Comparison of ENCODE assay signal across 8 cellular contexts in the genomic region with DNA sequence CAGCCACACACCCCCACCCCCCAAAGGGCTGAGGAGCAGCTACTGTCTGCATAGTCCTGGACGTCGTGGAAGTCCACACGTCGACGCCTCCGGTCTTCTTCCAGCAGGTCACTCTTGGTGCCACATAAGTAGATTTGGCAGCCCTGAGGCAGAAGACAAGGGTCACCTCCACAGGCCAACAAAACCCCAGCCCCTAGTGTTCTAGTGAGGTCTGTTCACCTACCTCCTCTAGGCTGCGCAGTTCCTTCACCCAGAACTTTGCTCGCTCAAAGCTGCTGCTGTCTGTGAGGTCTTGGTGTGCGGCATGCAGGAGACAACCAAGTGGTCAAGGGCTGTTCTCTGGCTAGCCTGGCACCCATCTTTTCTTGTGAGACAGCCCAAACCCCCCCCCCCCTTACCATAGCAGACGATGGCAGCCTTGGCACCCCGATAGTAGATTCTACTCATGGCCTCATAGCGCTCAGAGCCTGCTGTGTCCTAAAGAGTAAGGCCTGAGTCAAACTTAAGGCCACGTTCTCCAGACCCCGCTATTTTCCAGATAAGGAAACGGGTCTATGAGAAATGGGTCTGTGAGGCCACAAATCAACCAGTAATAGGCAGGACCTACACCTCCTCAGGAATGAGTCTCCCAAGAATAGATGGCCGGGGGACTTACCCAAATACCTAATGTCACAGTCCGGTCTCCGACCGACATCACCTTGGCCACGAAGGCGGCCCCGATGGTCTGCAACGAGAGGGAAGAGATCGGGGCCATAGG. TPM values are rescaled to one million over a fixed set of nuclear protein-coding genes. Genes with fewer than 3 reads are reported as not detected.
DNase-seq lines count a peak whose midpoint lies in the region; ATAC-seq and TF ChIP-seq lines count a peak whose summit lies in the region.

No MANE protein-coding gene starts in this region.

- H3K79me2 ChIP-seq in fibroblast of lung (ENCODE audit: control insufficient read depth, insufficient read depth, low read length) = peaks cover 37% of the 10 kb centered on the region

- ATAC-seq in activated CD4-positive, alpha-beta T cell treated with anti-CD3 and anti-CD28 coated beads for 36 hours = no peak
- ATAC-seq in T-helper 17 cell (no peak), GM18511 (IDR thresholded peaks at IDR 0.05; ENCODE audit: unreplicated experiment) (no peak)

- H3K4me2 ChIP-seq in fibroblast of lung (ENCODE audit: extremely low read depth, insufficient read depth, low read length) = peak overlapping the region; percentile 85

- no peaks in the 10 kb centered on the region for H3K27me3 Mint-ChIP-seq in activated CD4-positive, alpha-beta T cell treated with anti-CD3 and anti-CD28 coated beads for 36 hours
- H3K27me3 Mint-ChIP-seq in T-helper 17 cell = no peaks in the 10 kb centered on the region

- H3K4me3 Mint-ChIP-seq in activated CD4-positive, alpha-beta T cell treated with anti-CD3 and anti-CD28 coated beads for 36 hours = peak overlapping the region; percentile 93
- peak overlapping the region; percentile 93 for H3K4me3 Mint-ChIP-seq in T-helper 17 cell

- intact Hi-C loops in activated CD4-positive, alpha-beta T cell treated with anti-CD3 and anti-CD28 coated beads for 36 hours (cut with DNase I, micrococcal nuclease) = loop anchor here (1.0 to 10.0 kb wide), 11 partner anchors 10 to 902 kb away; a partner anchor contains a TSS

- peaks cover 15% of the 10 kb centered on the region for H3K4me1 ChIP-seq in fibroblast of lung (ENCODE audit: control insufficient read depth, extremely low read depth, insufficient read depth, low read length)

- peaks cover 59% of the 10 kb centered on the region for H3K4me1 Mint-ChIP-seq in activated CD4-positive, alpha-beta T cell treated with anti-CD3 and anti-CD28 coated beads for 36 hours
- peaks cover 47% of the 10 kb centered on the region for H3K4me1 Mint-ChIP-seq in T-helper 17 cell

- H3K4me3 ChIP-seq in fibroblast of lung (replicated peaks in 1 of 4; ENCODE audit: control extremely low read depth in 1 of 4, insufficient read depth in 1 of 4, low read depth in 3 of 4, low read length in 4 of 4) = peak overlapping the region; percentile 56 to 95 (median 83)

- peaks cover 22% of the 10 kb centered on the region for H3K36me3 ChIP-seq in fibroblast of lung (ENCODE audit: control insufficient read depth, insufficient read depth, low read length)

- no peak overlapping the region for H2AFZ ChIP-seq in fibroblast of lung (ENCODE audit: low read length)

- no peaks in the 10 kb centered on the region for H3K27me3 ChIP-seq in fibroblast of lung (ENCODE audit: control insufficient read depth, insufficient read depth, low read length)

- TF ChIP-seq CTCF in fibroblast of lung (conservative IDR thresholded peaks at IDR 0.05 in 1 of 2, IDR thresholded peaks at IDR 0.05 in 1 of 2; ENCODE audit: low read depth in 1 of 2, low read length in 2 of 2) = no peak

- peak overlapping the region; percentile 89 for H3K9ac ChIP-seq in fibroblast of lung (ENCODE audit: insufficient read depth, low read length)

- CTCF ChIA-PET in activated CD4-positive, alpha-beta T cell treated with anti-CD3 and anti-CD28 coated beads for 36 hours (lab: Charles Lee) = interaction anchor here (1.0 to 1.5 kb wide), 3 partner anchors 9 to 26 kb away, joined by 4 to 6 read pairs (median 5); no protein-coding TSS in a partner anchor

- peak overlapping the region; percentile 79 for H3K27ac Mint-ChIP-seq in activated CD4-positive, alpha-beta T cell treated with anti-CD3 and anti-CD28 coated beads for 36 hours
- H3K27ac Mint-ChIP-seq in T-helper 17 cell = peak overlapping the region; percentile 89

- peak; percentile 28 for DNase-seq in activated CD4-positive, alpha-beta T cell treated with anti-CD3 and anti-CD28 coated beads for 36 hours
- no peak for DNase-seq in activated CD4-positive, alpha-beta T cell treated with anti-CD3 and anti-CD28 coated beads for 4 hours
- DNase-seq in T-helper 17 cell (no peak), fibroblast of lung (ENCODE audit: low read depth in 2 of 2) (peak; percentile 5 to 21), renal cortical epithelial cell (ENCODE audit: low read depth) (peak; percentile 32), germinal center (ENCODE audit: low spot score) (no peak)
- no peak for DNase-seq in activated CD8-positive, alpha-beta memory T cell treated with anti-CD3 and anti-CD28 coated beads, Interleukin-2, amount 50 U/mL, for 4 hours

- no peaks in the 10 kb centered on the region for H4K20me1 ChIP-seq in fibroblast of lung (ENCODE audit: control insufficient read depth, extremely low read depth, insufficient read depth, low read length)

- H3K36me3 Mint-ChIP-seq in activated CD4-positive, alpha-beta T cell treated with anti-CD3 and anti-CD28 coated beads for 36 hours (ENCODE audit: low read depth) = peaks cover 39% of the 10 kb centered on the region
- no peaks in the 10 kb centered on the region for H3K36me3 Mint-ChIP-seq in T-helper 17 cell (ENCODE audit: low read depth)

- POLR2A ChIA-PET in activated CD4-positive, alpha-beta T cell treated with anti-CD3 and anti-CD28 coated beads for 36 hours (lab: Charles Lee) = no interaction called here

- H3K27ac ChIP-seq in fibroblast of lung (ENCODE audit: insufficient read depth, low read length) = peak overlapping the region; percentile 87

- H3K9me3 ChIP-seq in T-helper 17 cell (ENCODE audit: control insufficient read depth, low read length, poor library complexity, severe bottlenecking) (no peaks in the 10 kb centered on the region), fibroblast of lung (ENCODE audit: control insufficient read depth, insufficient read depth, low read depth, low read length) (no peaks in the 10 kb centered on the region)

- no peaks in the 10 kb centered on the region for H3K9me3 Mint-ChIP-seq in activated CD4-positive, alpha-beta T cell treated with anti-CD3 and anti-CD28 coated beads for 36 hours (ENCODE audit: low read depth)

RNA-seq across cellular contexts. Expression of a gene that starts 1.0 kb away (rescaled TPM):
- total RNA-seq in activated CD4-positive, alpha-beta T cell treated with anti-CD3 and anti-CD28 coated beads for 36 hours = 10 to 100 TPM; 10.9 to 21.0 TPM
- total RNA-seq in T-helper 17 cell = 10 to 100 TPM in 1 of 2 donors, 1 to 10 TPM in 1; 8.8 to 17.6 TPM
- 22.1 and 25.9 TPM in 2 replicates for total RNA-seq in fibroblast of lung
- polyA plus RNA-seq in fibroblast of lung = 27.9 and 34.2 TPM in 2 replicates
- 30.7 and 30.9 TPM in 2 replicates for polyA plus RNA-seq in fibroblast of lung (2012)
- polyA minus RNA-seq in fibroblast of lung (ENCODE audit: low replicate concordance) = 4.0 and 13.4 TPM in 2 replicates
- total RNA-seq in renal cortical epithelial cell = 13.5 and 23.0 TPM in 2 replicates

RNA-seq across cellular contexts. Expression of a gene that starts 1.1 kb away (rescaled TPM):
- total RNA-seq in activated CD4-positive, alpha-beta T cell treated with anti-CD3 and anti-CD28 coated beads for 36 hours = 100 to 1,000 TPM; 266 to 362 TPM
- total RNA-seq in T-helper 17 cell = 10 to 100 TPM; 44.9 to 55.8 TPM
- total RNA-seq in fibroblast of lung = 56.8 and 64.2 TPM in 2 replicates
- polyA plus RNA-seq in fibroblast of lung = 145 and 226 TPM in 2 replicates
- 134 and 217 TPM in 2 replicates for polyA plus RNA-seq in fibroblast of lung (2012)
- 137 and 147 TPM in 2 replicates for polyA minus RNA-seq in fibroblast of lung (ENCODE audit: low replicate concordance)
- total RNA-seq in renal cortical epithelial cell = 52.0 and 115 TPM in 2 replicates

RNA-seq across cellular contexts. Expression of a gene that starts 9.2 kb away (rescaled TPM):
- 10 to 100 TPM; 21.3 to 27.2 TPM for total RNA-seq in activated CD4-positive, alpha-beta T cell treated with anti-CD3 and anti-CD28 coated beads for 36 hours
- 10 to 100 TPM in 1 of 2 donors, 1 to 10 TPM in 1; 8.7 to 11.8 TPM for total RNA-seq in T-helper 17 cell
- 1.0 and 6.6 TPM in 2 replicates for total RNA-seq in fibroblast of lung
- 1.8 and 3.4 TPM in 2 replicates for polyA plus RNA-seq in fibroblast of lung
- polyA plus RNA-seq in fibroblast of lung (2012) = 3.6 and 9.8 TPM in 2 replicates
- polyA minus RNA-seq in fibroblast of lung (ENCODE audit: low replicate concordance) = 1.2 and 1.5 TPM in 2 replicates
- 1.4 and 3.6 TPM in 2 replicates for total RNA-seq in renal cortical epithelial cell

RNA-seq across cellular contexts. Expression of a gene that starts 48.9 kb away (rescaled TPM):
- total RNA-seq in activated CD4-positive, alpha-beta T cell treated with anti-CD3 and anti-CD28 coated beads for 36 hours = 10 to 100 TPM; 74.5 to 92.1 TPM
- total RNA-seq in T-helper 17 cell = 10 to 100 TPM; 75.5 to 89.8 TPM
- 294 and 396 TPM in 2 replicates for total RNA-seq in fibroblast of lung
- polyA plus RNA-seq in fibroblast of lung = 145 and 221 TPM in 2 replicates
- polyA plus RNA-seq in fibroblast of lung (2012) = 183 and 234 TPM in 2 replicates
- polyA minus RNA-seq in fibroblast of lung (ENCODE audit: low replicate concordance) = 331 and 337 TPM in 2 replicates
- total RNA-seq in renal cortical epithelial cell = 242 and 337 TPM in 2 replicates

RNA-seq across cellular contexts. Expression of a gene that starts 55.2 kb away (rescaled TPM):
- total RNA-seq in activated CD4-positive, alpha-beta T cell treated with anti-CD3 and anti-CD28 coated beads for 36 hours = 10 to 100 TPM; 43.8 to 62.0 TPM
- total RNA-seq in T-helper 17 cell (100 to 1,000 TPM in 1 of 2 donors, 10 to 100 TPM in 1; 76.7 to 110 TPM), fibroblast of lung (2.6 and 4.1 TPM in 2 replicates), renal cortical epithelial cell (11.1 and 30.2 TPM in 2 replicates)
- 2.5 and 3.1 TPM in 2 replicates for polyA plus RNA-seq in fibroblast of lung
- polyA plus RNA-seq in fibroblast of lung (2012) = 3.1 and 4.2 TPM in 2 replicates
- 1.8 and 4.3 TPM in 2 replicates for polyA minus RNA-seq in fibroblast of lung (ENCODE audit: low replicate concordance)

Comparison
In these comparisons a context has a peak if more than half of its experiments do, and no peak if none do; other contexts are left out.
1. DNase-seq: peak in activated CD4-positive, alpha-beta T cell treated with anti-CD3 and anti-CD28 coated beads for 36 hours (single experiment), fibroblast of lung (2 of 2) and renal cortical epithelial cell (single experiment); none in activated CD4-positive, alpha-beta T cell treated with anti-CD3 and anti-CD28 coated beads for 4 hours (0 of 2), T-helper 17 cell (0 of 3), activated CD8-positive, alpha-beta memory T cell treated with anti-CD3 and anti-CD28 coated beads, Interleukin-2, amount 50 U/mL, for 4 hours (single experiment) and germinal center (single experiment).